ENCODE assay signal across 1 cellular context in the genomic region with DNA sequence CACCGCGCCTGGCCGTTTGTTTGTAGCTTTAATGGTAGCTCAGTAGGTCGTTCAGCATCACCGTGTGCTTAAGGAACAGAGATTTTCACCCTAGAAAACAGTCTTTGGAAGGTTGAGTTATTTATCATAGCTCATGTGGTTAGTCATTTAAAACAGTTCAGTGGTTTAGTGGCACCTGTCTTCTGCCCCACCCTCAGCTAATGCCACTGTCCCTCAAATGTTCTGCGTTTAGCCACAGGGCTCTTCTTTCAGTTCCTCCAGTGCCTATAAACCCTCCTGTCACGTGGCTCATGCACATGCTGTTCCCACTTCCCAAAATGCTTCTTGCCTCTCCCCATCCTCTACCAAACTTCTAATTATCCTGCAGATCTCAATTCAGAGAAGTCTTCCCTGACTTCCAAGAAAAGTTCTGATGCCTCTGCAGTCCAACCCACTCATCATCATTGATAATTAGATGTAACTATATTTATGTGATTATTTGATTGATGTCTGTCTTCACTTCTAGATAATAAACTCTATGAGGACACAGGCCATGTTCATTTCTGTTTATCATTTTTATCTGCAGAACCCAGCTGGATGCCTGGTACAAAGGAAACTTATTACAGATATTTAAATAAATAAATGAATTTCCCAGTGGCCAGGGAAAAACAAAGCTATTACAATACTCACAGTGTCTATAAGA.
TF ChIP-seq lines count a peak whose summit lies in the region.

No MANE protein-coding gene starts in this region.

TF ChIP-seq in K562, 482 proteins besides CTCF, POLR2A, EP300 and RAD21 (continued from another document):
- TF ChIP-seq, protein P1, sequence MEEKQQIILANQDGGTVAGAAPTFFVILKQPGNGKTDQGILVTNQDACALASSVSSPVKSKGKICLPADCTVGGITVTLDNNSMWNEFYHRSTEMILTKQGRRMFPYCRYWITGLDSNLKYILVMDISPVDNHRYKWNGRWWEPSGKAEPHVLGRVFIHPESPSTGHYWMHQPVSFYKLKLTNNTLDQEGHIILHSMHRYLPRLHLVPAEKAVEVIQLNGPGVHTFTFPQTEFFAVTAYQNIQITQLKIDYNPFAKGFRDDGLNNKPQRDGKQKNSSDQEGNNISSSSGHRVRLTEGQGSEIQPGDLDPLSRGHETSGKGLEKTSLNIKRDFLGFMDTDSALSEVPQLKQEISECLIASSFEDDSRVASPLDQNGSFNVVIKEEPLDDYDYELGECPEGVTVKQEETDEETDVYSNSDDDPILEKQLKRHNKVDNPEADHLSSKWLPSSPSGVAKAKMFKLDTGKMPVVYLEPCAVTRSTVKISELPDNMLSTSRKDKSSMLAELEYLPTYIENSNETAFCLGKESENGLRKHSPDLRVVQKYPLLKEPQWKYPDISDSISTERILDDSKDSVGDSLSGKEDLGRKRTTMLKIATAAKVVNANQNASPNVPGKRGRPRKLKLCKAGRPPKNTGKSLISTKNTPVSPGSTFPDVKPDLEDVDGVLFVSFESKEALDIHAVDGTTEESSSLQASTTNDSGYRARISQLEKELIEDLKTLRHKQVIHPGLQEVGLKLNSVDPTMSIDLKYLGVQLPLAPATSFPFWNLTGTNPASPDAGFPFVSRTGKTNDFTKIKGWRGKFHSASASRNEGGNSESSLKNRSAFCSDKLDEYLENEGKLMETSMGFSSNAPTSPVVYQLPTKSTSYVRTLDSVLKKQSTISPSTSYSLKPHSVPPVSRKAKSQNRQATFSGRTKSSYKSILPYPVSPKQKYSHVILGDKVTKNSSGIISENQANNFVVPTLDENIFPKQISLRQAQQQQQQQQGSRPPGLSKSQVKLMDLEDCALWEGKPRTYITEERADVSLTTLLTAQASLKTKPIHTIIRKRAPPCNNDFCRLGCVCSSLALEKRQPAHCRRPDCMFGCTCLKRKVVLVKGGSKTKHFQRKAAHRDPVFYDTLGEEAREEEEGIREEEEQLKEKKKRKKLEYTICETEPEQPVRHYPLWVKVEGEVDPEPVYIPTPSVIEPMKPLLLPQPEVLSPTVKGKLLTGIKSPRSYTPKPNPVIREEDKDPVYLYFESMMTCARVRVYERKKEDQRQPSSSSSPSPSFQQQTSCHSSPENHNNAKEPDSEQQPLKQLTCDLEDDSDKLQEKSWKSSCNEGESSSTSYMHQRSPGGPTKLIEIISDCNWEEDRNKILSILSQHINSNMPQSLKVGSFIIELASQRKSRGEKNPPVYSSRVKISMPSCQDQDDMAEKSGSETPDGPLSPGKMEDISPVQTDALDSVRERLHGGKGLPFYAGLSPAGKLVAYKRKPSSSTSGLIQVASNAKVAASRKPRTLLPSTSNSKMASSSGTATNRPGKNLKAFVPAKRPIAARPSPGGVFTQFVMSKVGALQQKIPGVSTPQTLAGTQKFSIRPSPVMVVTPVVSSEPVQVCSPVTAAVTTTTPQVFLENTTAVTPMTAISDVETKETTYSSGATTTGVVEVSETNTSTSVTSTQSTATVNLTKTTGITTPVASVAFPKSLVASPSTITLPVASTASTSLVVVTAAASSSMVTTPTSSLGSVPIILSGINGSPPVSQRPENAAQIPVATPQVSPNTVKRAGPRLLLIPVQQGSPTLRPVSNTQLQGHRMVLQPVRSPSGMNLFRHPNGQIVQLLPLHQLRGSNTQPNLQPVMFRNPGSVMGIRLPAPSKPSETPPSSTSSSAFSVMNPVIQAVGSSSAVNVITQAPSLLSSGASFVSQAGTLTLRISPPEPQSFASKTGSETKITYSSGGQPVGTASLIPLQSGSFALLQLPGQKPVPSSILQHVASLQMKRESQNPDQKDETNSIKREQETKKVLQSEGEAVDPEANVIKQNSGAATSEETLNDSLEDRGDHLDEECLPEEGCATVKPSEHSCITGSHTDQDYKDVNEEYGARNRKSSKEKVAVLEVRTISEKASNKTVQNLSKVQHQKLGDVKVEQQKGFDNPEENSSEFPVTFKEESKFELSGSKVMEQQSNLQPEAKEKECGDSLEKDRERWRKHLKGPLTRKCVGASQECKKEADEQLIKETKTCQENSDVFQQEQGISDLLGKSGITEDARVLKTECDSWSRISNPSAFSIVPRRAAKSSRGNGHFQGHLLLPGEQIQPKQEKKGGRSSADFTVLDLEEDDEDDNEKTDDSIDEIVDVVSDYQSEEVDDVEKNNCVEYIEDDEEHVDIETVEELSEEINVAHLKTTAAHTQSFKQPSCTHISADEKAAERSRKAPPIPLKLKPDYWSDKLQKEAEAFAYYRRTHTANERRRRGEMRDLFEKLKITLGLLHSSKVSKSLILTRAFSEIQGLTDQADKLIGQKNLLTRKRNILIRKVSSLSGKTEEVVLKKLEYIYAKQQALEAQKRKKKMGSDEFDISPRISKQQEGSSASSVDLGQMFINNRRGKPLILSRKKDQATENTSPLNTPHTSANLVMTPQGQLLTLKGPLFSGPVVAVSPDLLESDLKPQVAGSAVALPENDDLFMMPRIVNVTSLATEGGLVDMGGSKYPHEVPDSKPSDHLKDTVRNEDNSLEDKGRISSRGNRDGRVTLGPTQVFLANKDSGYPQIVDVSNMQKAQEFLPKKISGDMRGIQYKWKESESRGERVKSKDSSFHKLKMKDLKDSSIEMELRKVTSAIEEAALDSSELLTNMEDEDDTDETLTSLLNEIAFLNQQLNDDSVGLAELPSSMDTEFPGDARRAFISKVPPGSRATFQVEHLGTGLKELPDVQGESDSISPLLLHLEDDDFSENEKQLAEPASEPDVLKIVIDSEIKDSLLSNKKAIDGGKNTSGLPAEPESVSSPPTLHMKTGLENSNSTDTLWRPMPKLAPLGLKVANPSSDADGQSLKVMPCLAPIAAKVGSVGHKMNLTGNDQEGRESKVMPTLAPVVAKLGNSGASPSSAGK (IDR thresholded peaks at IDR 0.05), result peak; percentile 71
- TF ChIP-seq, protein P2, sequence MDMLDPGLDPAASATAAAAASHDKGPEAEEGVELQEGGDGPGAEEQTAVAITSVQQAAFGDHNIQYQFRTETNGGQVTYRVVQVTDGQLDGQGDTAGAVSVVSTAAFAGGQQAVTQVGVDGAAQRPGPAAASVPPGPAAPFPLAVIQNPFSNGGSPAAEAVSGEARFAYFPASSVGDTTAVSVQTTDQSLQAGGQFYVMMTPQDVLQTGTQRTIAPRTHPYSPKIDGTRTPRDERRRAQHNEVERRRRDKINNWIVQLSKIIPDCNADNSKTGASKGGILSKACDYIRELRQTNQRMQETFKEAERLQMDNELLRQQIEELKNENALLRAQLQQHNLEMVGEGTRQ (CRISPR knock-in tag; IDR thresholded peaks at IDR 0.05), result peak; percentile 75
- TF ChIP-seq, protein P3, sequence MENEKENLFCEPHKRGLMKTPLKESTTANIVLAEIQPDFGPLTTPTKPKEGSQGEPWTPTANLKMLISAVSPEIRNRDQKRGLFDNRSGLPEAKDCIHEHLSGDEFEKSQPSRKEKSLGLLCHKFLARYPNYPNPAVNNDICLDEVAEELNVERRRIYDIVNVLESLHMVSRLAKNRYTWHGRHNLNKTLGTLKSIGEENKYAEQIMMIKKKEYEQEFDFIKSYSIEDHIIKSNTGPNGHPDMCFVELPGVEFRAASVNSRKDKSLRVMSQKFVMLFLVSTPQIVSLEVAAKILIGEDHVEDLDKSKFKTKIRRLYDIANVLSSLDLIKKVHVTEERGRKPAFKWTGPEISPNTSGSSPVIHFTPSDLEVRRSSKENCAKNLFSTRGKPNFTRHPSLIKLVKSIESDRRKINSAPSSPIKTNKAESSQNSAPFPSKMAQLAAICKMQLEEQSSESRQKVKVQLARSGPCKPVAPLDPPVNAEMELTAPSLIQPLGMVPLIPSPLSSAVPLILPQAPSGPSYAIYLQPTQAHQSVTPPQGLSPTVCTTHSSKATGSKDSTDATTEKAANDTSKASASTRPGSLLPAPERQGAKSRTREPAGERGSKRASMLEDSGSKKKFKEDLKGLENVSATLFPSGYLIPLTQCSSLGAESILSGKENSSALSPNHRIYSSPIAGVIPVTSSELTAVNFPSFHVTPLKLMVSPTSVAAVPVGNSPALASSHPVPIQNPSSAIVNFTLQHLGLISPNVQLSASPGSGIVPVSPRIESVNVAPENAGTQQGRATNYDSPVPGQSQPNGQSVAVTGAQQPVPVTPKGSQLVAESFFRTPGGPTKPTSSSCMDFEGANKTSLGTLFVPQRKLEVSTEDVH (IDR thresholded peaks at IDR 0.05; ENCODE audit: low read depth, partially characterized antibody), result no peak
- TF ChIP-seq, protein P4, sequence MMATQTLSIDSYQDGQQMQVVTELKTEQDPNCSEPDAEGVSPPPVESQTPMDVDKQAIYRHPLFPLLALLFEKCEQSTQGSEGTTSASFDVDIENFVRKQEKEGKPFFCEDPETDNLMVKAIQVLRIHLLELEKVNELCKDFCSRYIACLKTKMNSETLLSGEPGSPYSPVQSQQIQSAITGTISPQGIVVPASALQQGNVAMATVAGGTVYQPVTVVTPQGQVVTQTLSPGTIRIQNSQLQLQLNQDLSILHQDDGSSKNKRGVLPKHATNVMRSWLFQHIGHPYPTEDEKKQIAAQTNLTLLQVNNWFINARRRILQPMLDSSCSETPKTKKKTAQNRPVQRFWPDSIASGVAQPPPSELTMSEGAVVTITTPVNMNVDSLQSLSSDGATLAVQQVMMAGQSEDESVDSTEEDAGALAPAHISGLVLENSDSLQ (IDR thresholded peaks at IDR 0.05), result 0 out of 2 replicates have a peak, but pooled peaks have one; percentile 6
- TF ChIP-seq TFAM (CRISPR knock-in tag; conservative IDR thresholded peaks at IDR 0.05) (no peak), L3MBTL2 (IDR thresholded peaks at IDR 0.05) (peak; percentile 93), RAD51 (IDR thresholded peaks at IDR 0.05; ENCODE audit: borderline replicate concordance, low read depth) (peak; percentile 63), TEAD4 (IDR thresholded peaks at IDR 0.05; ENCODE audit: low read length) (peak; percentile 17; the same call in 1 of the 2 replicates), TEAD4 (CRISPR knock-in tag; IDR thresholded peaks at IDR 0.05; ENCODE audit: borderline replicate concordance) (no peak), CBFA2T2 (conservative IDR thresholded peaks at IDR 0.05) (0 out of 2 replicates have a peak, but pooled peaks have one; percentile 16), MXI1 (IDR thresholded peaks at IDR 0.05; ENCODE audit: low read depth, low read length) (no peak)
- TF ChIP-seq, protein P5, sequence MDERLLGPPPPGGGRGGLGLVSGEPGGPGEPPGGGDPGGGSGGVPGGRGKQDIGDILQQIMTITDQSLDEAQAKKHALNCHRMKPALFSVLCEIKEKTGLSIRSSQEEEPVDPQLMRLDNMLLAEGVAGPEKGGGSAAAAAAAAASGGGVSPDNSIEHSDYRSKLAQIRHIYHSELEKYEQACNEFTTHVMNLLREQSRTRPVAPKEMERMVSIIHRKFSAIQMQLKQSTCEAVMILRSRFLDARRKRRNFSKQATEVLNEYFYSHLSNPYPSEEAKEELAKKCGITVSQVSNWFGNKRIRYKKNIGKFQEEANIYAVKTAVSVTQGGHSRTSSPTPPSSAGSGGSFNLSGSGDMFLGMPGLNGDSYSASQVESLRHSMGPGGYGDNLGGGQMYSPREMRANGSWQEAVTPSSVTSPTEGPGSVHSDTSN (CRISPR knock-in tag; IDR thresholded peaks at IDR 0.05; ENCODE audit: low read depth), result no peak
- TF ChIP-seq, protein P5 (tag; conservative IDR thresholded peaks at IDR 0.05; ENCODE audit: low read depth), result peak; percentile 61
- TF ChIP-seq, protein P6, sequence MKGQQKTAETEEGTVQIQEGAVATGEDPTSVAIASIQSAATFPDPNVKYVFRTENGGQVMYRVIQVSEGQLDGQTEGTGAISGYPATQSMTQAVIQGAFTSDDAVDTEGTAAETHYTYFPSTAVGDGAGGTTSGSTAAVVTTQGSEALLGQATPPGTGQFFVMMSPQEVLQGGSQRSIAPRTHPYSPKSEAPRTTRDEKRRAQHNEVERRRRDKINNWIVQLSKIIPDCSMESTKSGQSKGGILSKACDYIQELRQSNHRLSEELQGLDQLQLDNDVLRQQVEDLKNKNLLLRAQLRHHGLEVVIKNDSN (CRISPR knock-in tag; IDR thresholded peaks at IDR 0.05), result peak; percentile 66
